ENCODE assay signal across 6 cellular contexts in the genomic region with DNA sequence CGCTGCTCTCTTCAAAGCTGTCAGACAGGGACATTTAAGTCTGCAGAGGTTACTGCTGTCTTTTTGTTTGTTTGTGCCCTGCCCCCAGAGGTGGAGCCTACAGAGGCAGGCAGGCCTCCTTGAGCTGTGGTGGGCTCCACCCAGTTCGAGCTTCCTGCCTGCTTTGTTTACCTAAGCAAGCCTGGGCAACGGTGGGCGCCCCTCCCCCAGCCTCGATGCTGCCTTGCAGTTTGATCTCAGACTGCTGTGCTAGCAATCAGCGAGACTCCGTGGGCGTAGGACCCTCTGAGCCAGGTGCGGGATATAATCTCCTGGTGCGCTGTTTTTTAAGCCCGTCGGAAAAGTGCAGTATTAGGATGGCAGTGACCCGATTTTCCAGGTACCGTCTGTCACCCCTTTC. TPM values are rescaled to one million over a fixed set of nuclear protein-coding genes. Genes with fewer than 3 reads are reported as not detected.
A peak's percentile ranks its signal among the peaks of the same experiment; 100 is the strongest.
DNase-seq lines count a peak whose midpoint lies in the region; ATAC-seq and TF ChIP-seq lines count a peak whose summit lies in the region.
"Not testable (repeated sequence)": the region's sequence is repeated elsewhere in the genome, so short reads cannot be mapped to it uniquely, and the experiment has no call there.

No MANE protein-coding gene starts in this region.

- H3K4me3 Mint-ChIP-seq in activated T-helper 2 cell treated with anti-CD3 and anti-CD28 coated beads, Interferon-gamma antibody, Interleukin-2, Interleukin-4, amounts not matched to agents 10 μg/mL and 5 μg/mL and 100 μg/mL, durations not matched to agents 14 hours and 24 hours and 36 hours (ENCODE audit: low read depth); activated naive CD4-positive, alpha-beta T cell treated with anti-CD3 and anti-CD28 coated beads, Interleukin-2, amount 10 ng/mL, durations not matched to agents 7 days and 5 days: not testable (repeated sequence)

- not testable (repeated sequence) for H3K9ac ChIP-seq in DND-41 (ENCODE audit: low read depth, low read length)

- CTCF ChIA-PET in activated naive CD4-positive, alpha-beta T cell treated with anti-CD3 and anti-CD28 coated beads, Interleukin-2, amount 10 ng/mL, durations not matched to agents 7 days and 5 days (lab: Charles Lee), result interaction anchor here (1.0 kb wide), 1 partner anchor 319 kb away, joined by 4 read pairs; no protein-coding TSS in a partner anchor

- not testable (repeated sequence) for H3K27me3 Mint-ChIP-seq in activated T-helper 2 cell treated with anti-CD3 and anti-CD28 coated beads, Interferon-gamma antibody, Interleukin-2, Interleukin-4, amounts not matched to agents 10 μg/mL and 5 μg/mL and 100 μg/mL, durations not matched to agents 14 hours and 24 hours and 36 hours (ENCODE audit: low read depth); activated naive CD4-positive, alpha-beta T cell treated with anti-CD3 and anti-CD28 coated beads, Interleukin-2, amount 10 ng/mL, durations not matched to agents 7 days and 5 days

- not testable (repeated sequence) for H2AFZ ChIP-seq in DND-41 (ENCODE audit: low read depth, low read length)

- not testable (repeated sequence) for H3K4me1 Mint-ChIP-seq in activated T-helper 2 cell treated with anti-CD3 and anti-CD28 coated beads, Interferon-gamma antibody, Interleukin-2, Interleukin-4, amounts not matched to agents 10 μg/mL and 5 μg/mL and 100 μg/mL, durations not matched to agents 14 hours and 24 hours and 36 hours (ENCODE audit: low read depth)
- peaks cover 10% of the 10 kb centered on the region for H3K4me1 Mint-ChIP-seq in activated naive CD4-positive, alpha-beta T cell treated with anti-CD3 and anti-CD28 coated beads, Interleukin-2, amount 10 ng/mL, durations not matched to agents 7 days and 5 days

- not testable (repeated sequence) for H3K4me2 ChIP-seq in DND-41 (ENCODE audit: insufficient read depth, low read length)

- not testable (repeated sequence) for H4K20me1 ChIP-seq in DND-41 (ENCODE audit: insufficient read depth, low read length)

- WGBS in right cardiac atrium, result 93% methylated on average over 14 of the region's 14 CpGs

- not testable (repeated sequence) for H3K27me3 ChIP-seq in DND-41 (ENCODE audit: insufficient read depth, low read length, poor library complexity); right cardiac atrium (ENCODE audit: control insufficient read depth, insufficient read depth)

- ATAC-seq in DND-41 (ENCODE audit: insufficient read depth, low read depth); right cardiac atrium: not testable (repeated sequence)

- H3K79me2 ChIP-seq in DND-41 (ENCODE audit: insufficient read depth, low read length), result not testable (repeated sequence)

- H3K36me3 Mint-ChIP-seq in activated T-helper 2 cell treated with anti-CD3 and anti-CD28 coated beads, Interferon-gamma antibody, Interleukin-2, Interleukin-4, amounts not matched to agents 10 μg/mL and 5 μg/mL and 100 μg/mL, durations not matched to agents 14 hours and 24 hours and 36 hours (ENCODE audit: low read depth), result peaks cover 69% of the 10 kb centered on the region
- peaks cover 56% of the 10 kb centered on the region for H3K36me3 Mint-ChIP-seq in activated naive CD4-positive, alpha-beta T cell treated with anti-CD3 and anti-CD28 coated beads, Interleukin-2, amount 10 ng/mL, durations not matched to agents 7 days and 5 days

- DNase-seq in DND-41 (peak; percentile 20), T-helper 2 cell (peak in 3 of 5 experiments; percentile 7 to 38 (median 24)), right cardiac atrium (peak in 2 of 3 donors; percentile 34 to 61)
- peak; percentile 20 for DNase-seq in activated CD4-positive, alpha-beta T cell treated with anti-CD3 and anti-CD28 coated beads, Interleukin-2, amount 50 U/mL, for 1 hour
- DNase-seq in activated T-helper 2 cell treated with anti-CD3 and anti-CD28 coated beads, Interferon-gamma antibody, Interleukin-2, Interleukin-4, amounts not matched to agents 10 μg/mL and 5 μg/mL and 100 μg/mL, durations not matched to agents 14 hours and 24 hours and 36 hours (ENCODE audit: low spot score), result peak; percentile 26
- DNase-seq in activated naive CD4-positive, alpha-beta T cell treated with anti-CD3 and anti-CD28 coated beads, Interleukin-2, amount 10 ng/mL, durations not matched to agents 7 days and 5 days, result peak; percentile 59

- H3K9me3 ChIP-seq in DND-41 (ENCODE audit: insufficient read depth, low read length, severe bottlenecking); right cardiac atrium (ENCODE audit: control insufficient read depth, low read length): not testable (repeated sequence)

- not testable (repeated sequence) for H3K27ac Mint-ChIP-seq in activated T-helper 2 cell treated with anti-CD3 and anti-CD28 coated beads, Interferon-gamma antibody, Interleukin-2, Interleukin-4, amounts not matched to agents 10 μg/mL and 5 μg/mL and 100 μg/mL, durations not matched to agents 14 hours and 24 hours and 36 hours; activated naive CD4-positive, alpha-beta T cell treated with anti-CD3 and anti-CD28 coated beads, Interleukin-2, amount 10 ng/mL, durations not matched to agents 7 days and 5 days

- H3K27ac ChIP-seq in DND-41 (ENCODE audit: low read length); right cardiac atrium (ENCODE audit: low read length): not testable (repeated sequence)

- not testable (repeated sequence) for H3K4me3 ChIP-seq in DND-41 (ENCODE audit: low read depth in 1 of 2, low read length in 2 of 2); right cardiac atrium (ENCODE audit: low read length)

- intact Hi-C loops in activated T-helper 2 cell treated with anti-CD3 and anti-CD28 coated beads, Interferon-gamma antibody, Interleukin-2, Interleukin-4, amounts not matched to agents 10 μg/mL and 5 μg/mL and 100 μg/mL, durations not matched to agents 14 hours and 24 hours and 36 hours (cut with micrococcal nuclease), result loop anchor here (2.0 kb wide), 1 partner anchor 24 kb away; no protein-coding TSS in a partner anchor
- intact Hi-C loops in right cardiac atrium (cut with DNase I), result loop anchor here in 2 of 4 donors (10.0 kb wide), 3 partner anchors 594 to 724 kb away; no protein-coding TSS in a partner anchor

- peaks cover 49% of the 10 kb centered on the region for H3K36me3 ChIP-seq in DND-41 (ENCODE audit: insufficient read depth, low read length)

- H3K9me3 Mint-ChIP-seq in activated T-helper 2 cell treated with anti-CD3 and anti-CD28 coated beads, Interferon-gamma antibody, Interleukin-2, Interleukin-4, amounts not matched to agents 10 μg/mL and 5 μg/mL and 100 μg/mL, durations not matched to agents 14 hours and 24 hours and 36 hours; activated naive CD4-positive, alpha-beta T cell treated with anti-CD3 and anti-CD28 coated beads, Interleukin-2, amount 10 ng/mL, durations not matched to agents 7 days and 5 days: not testable (repeated sequence)

- TF ChIP-seq CTCF in DND-41 (IDR thresholded peaks at IDR 0.05; ENCODE audit: borderline replicate concordance, extremely low read depth, low read length, poor library complexity, severe bottlenecking), result not testable (repeated sequence)

- H3K4me1 ChIP-seq in DND-41 (ENCODE audit: insufficient read depth, low read length); right cardiac atrium (ENCODE audit: control insufficient read depth, insufficient read depth, low read length): not testable (repeated sequence)

RNA-seq across cellular contexts. Expression of a gene that starts 47.5 kb away (rescaled TPM):
- total RNA-seq in activated T-helper 2 cell treated with anti-CD3 and anti-CD28 coated beads, Interferon-gamma antibody, Interleukin-2, Interleukin-4, amounts not matched to agents 10 μg/mL and 5 μg/mL and 100 μg/mL, durations not matched to agents 14 hours and 24 hours and 36 hours, result 48.3 and 48.4 TPM in 2 replicates
- total RNA-seq in right cardiac atrium, result 10 to 100 TPM; 19.0 to 20.7 (median 20.2) TPM
- 10.6 TPM for polyA plus RNA-seq in right cardiac atrium
